In the genomic region with DNA sequence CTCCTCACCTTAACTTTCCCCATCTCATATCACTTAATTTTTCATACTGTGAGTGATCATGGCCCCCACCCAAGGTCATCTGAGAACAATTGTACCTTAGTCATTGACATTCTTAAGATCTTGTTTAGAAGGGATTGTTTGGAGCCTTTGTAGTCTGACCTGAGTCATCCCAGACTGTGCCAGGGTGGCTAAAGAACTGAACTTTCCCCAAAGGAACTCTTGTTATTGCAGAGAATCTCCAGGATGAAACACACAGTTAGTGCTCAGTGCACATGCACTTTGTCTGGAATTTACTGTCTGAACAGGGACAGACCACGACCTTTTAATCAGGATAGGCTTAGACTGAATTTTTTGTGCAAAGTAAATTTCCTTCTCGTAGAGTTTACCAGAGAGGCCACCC, we compare ENCODE assay signal across 1 cellular context.
TF ChIP-seq lines count a peak whose summit lies in the region.

No MANE protein-coding gene starts in this region.

TF ChIP-seq in SK-N-SH, 30 proteins besides CTCF, POLR2A, EP300 and RAD21 (continued from another document):
- TF ChIP-seq CHD2 (IDR thresholded peaks at IDR 0.05; ENCODE audit: low read length, partially characterized antibody): no peak
- TF ChIP-seq FOXJ3 (CRISPR knock-in tag; IDR thresholded peaks at IDR 0.05): no peak
- TF ChIP-seq SMC3 (IDR thresholded peaks at IDR 0.05; ENCODE audit: low read depth, low read length): no peak
- no peak for TF ChIP-seq POLR2AphosphoS5 (IDR thresholded peaks at IDR 0.05; ENCODE audit: low read depth, low read length)
- TF ChIP-seq, protein P1, sequence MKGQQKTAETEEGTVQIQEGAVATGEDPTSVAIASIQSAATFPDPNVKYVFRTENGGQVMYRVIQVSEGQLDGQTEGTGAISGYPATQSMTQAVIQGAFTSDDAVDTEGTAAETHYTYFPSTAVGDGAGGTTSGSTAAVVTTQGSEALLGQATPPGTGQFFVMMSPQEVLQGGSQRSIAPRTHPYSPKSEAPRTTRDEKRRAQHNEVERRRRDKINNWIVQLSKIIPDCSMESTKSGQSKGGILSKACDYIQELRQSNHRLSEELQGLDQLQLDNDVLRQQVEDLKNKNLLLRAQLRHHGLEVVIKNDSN (IDR thresholded peaks at IDR 0.05; ENCODE audit: borderline replicate concordance, low read depth): no peak
- TF ChIP-seq USF2 (IDR thresholded peaks at IDR 0.05; ENCODE audit: borderline replicate concordance, low read depth, low read length): no peak
- TF ChIP-seq NRF1 (IDR thresholded peaks at IDR 0.05; ENCODE audit: low read depth, low read length): no peak
- TF ChIP-seq FOSL2 (IDR thresholded peaks at IDR 0.05; ENCODE audit: borderline replicate concordance, low read depth): peak; percentile 87
- no peak for TF ChIP-seq RFX5 (IDR thresholded peaks at IDR 0.05; ENCODE audit: low read length)
- TF ChIP-seq REST (IDR thresholded peaks at IDR 0.05; ENCODE audit: low read depth, low read length): no peak
- no peak for TF ChIP-seq YY1 (IDR thresholded peaks at IDR 0.05; ENCODE audit: low read depth)
